8 cellular contexts compared by ENCODE assay signal in the genomic region with DNA sequence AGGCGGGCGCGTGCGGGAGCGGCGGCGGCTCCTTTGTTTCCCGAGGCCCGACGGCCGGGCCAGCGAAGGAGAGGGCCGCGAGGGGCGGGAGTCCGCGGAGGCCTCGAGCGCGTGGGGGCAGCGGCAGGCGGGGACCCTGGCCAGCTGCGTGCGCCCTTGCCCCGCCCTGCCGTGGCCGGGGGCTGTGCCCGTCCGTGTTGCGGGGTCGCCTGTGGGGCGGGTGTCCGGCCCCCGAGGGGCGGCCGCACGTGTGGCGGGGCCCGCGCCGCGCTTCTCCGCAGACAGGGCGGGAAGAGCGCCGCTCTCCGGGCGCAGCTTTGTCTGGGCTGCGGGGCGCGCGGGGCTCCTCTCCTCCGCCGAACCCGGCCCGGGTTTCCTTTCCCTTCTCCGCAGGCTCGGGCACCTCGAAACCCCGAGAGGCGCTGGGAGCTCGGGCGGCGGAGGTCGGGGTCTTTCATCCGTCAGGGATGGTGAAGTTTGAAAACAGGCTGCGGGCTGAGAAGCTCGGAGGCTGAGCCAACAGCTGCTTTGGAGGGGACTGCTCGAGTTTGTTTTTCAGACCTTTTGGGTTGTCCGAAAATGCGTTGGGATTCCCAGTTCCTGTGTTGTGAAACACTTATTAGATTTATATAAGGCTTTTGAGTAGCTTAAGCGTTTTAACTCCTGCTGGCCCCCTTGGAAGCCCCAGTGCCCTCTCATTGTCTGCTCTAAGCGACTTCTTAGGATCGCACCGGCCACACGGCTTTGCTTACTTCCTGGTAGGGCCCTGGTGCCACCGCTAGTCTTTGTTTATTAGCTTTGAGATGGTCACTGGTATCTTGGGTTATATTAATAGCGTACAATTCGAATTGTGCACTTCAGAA. TPM values are rescaled to one million over a fixed set of nuclear protein-coding genes. Genes with fewer than 3 reads are reported as not detected.
A peak's percentile ranks its signal among the peaks of the same experiment; 100 is the strongest.
DNase-seq lines count a peak whose midpoint lies in the region; ATAC-seq and TF ChIP-seq lines count a peak whose summit lies in the region.

No MANE protein-coding gene starts in this region.

- H3K4me3 ChIP-seq in GM23248 (peak overlapping the region; percentile 74), kidney epithelial cell (ENCODE audit: low read depth, low read length) (peak overlapping the region; percentile 69), spleen (peak overlapping the region; percentile 68 to 88 (median 80))

- intact Hi-C loops in spleen (cut with DNase I; ENCODE audit: low total_unique reads) = no loop called here

- peak overlapping the region; percentile 89 for H3K27ac Mint-ChIP-seq in chondrocyte (ENCODE audit: unreplicated experiment)

- H3K9me3 ChIP-seq in GM23248 (ENCODE audit: low read depth) (no peaks in the 10 kb centered on the region), spleen (no peaks in the 10 kb centered on the region)

- no peaks in the 10 kb centered on the region for H3K9me2 ChIP-seq in GM23248 (ENCODE audit: insufficient read depth)

- peak overlapping the region; percentile 85 for H3K4me2 ChIP-seq in GM23248 (ENCODE audit: unreplicated experiment)

- peaks cover 38% of the 10 kb centered on the region for H3F3A ChIP-seq in GM23248 (ENCODE audit: insufficient read depth)

- no peaks in the 10 kb centered on the region for H3K9me3 Mint-ChIP-seq in chondrocyte (ENCODE audit: low read depth)

- ATAC-seq in GM18858 (IDR thresholded peaks at IDR 0.05; ENCODE audit: unreplicated experiment) = no peak

- no peak for TF ChIP-seq POLR2A in spleen (IDR thresholded peaks at IDR 0.05)

- peaks cover 48% of the 10 kb centered on the region for H3K79me2 ChIP-seq in GM23248 (ENCODE audit: insufficient read depth)

- 0 out of 2 replicates have a peak, but pooled peaks cover under 1% of the 10 kb centered on the region for H4K20me1 ChIP-seq in GM23248 (ENCODE audit: insufficient read depth)

- H3K36me3 Mint-ChIP-seq in chondrocyte (ENCODE audit: low read depth) = no peaks in the 10 kb centered on the region

- peak; percentile 49 for TF ChIP-seq CTCF in chondrocyte (IDR thresholded peaks at IDR 0.05)
- peak; percentile 6 for TF ChIP-seq CTCF in kidney epithelial cell (IDR thresholded peaks at IDR 0.05; ENCODE audit: insufficient read depth, low read length, poor library complexity, severe bottlenecking)
- peak in 10 of 11 experiments; percentile 35 to 73 (median 52) for TF ChIP-seq CTCF in spleen (IDR thresholded peaks at IDR 0.05 in 8 of 11, conservative IDR thresholded peaks at IDR 0.05 in 3 of 11)

- 1 to 2% methylated on average over 36 to 48 of the region's 79 CpGs for WGBS in GM23248 (ENCODE audit: low coverage in 1 of 2, low lambda C conversion rate in 2 of 2, missing lambda C conversion rate in 2 of 2), 2 experiments
- 0 to 3% (median 0%) methylated on average over 13 to 79 of the region's 79 CpGs for WGBS in spleen, 5 donors

- H2AFZ ChIP-seq in GM23248 = peak overlapping the region; percentile 74

- peak; percentile 76 for DNase-seq in ELR (ENCODE audit: low read depth)
- peak; percentile 84 for DNase-seq in GM23248
- peak; percentile 64 for DNase-seq in MV-4-11 (lab: John Stamatoyannopoulos, UW)
- peak; percentile 32 for DNase-seq in T-helper 9 cell
- DNase-seq in chondrocyte (ENCODE audit: low spot score) = no peak
- no peak for DNase-seq in kidney epithelial cell (ENCODE audit: low read depth)
- DNase-seq in spleen = peak; percentile 93

- H3K4me3 Mint-ChIP-seq in chondrocyte (ENCODE audit: unreplicated experiment) = peak overlapping the region; percentile 74

- H3K4me1 Mint-ChIP-seq in chondrocyte (ENCODE audit: low read depth) = peaks cover 74% of the 10 kb centered on the region

- H3K27ac ChIP-seq in GM23248 (peak overlapping the region; percentile 69), spleen (peak overlapping the region; percentile 97 to 100 (median 100))

- peak overlapping the region; percentile 86 for H3K9ac ChIP-seq in GM23248

- in situ Hi-C loops in GM23248 (cut with MboI) = no loop called here

- H3K27me3 Mint-ChIP-seq in chondrocyte (ENCODE audit: low read depth) = no peaks in the 10 kb centered on the region

- H3K27me3 ChIP-seq in GM23248 (replicated peaks; ENCODE audit: insufficient read depth) (no peaks in the 10 kb centered on the region), kidney epithelial cell (ENCODE audit: control insufficient read depth, insufficient read depth, low read length) (no peaks in the 10 kb centered on the region), spleen (replicated peaks in 1 of 7) (no peaks in the 10 kb centered on the region)

- H3K36me3 ChIP-seq in GM23248 (ENCODE audit: low read depth) (no peaks in the 10 kb centered on the region), kidney epithelial cell (ENCODE audit: control insufficient read depth, insufficient read depth, low read length) (no peaks in the 10 kb centered on the region), spleen (no peaks in the 10 kb centered on the region)

- H3K4me1 ChIP-seq in GM23248 (ENCODE audit: insufficient read depth) (peaks cover 36% of the 10 kb centered on the region), spleen (peaks cover 67 to 88% (median 84%) of the 10 kb centered on the region in 6 donors)

RNA-seq across cellular contexts. Expression of a gene that starts 0.8 kb away (rescaled TPM):
- total RNA-seq in GM23248 (2014; rRNA removed; shearing (Covaris generic)) = 21.0 and 24.5 TPM in 2 replicates
- polyA plus RNA-seq in GM23248 (2016; fragmentation: Nextera tagmentation; extraction: Ambion mirVana) = 15.4 and 16.1 TPM in 2 replicates
- 27.6 to 30.6 TPM (median 28.7 TPM) in 3 replicates for total RNA-seq in chondrocyte
- 38.9 and 46.3 TPM in 2 replicates for total RNA-seq in kidney epithelial cell
- total RNA-seq in spleen = 100 to 1,000 TPM in 4 of 7 donors, 10 to 100 TPM in 3; 82.0 to 136 (median 112) TPM
- polyA plus RNA-seq in spleen = 10 to 100 TPM; 29.5 to 48.4 (median 38.4) TPM

Comparison
In these comparisons a context has a peak if more than half of its experiments do, and no peak if none do; other contexts are left out.
1. DNase-seq: peak in ELR (single experiment), GM23248 (single experiment), MV-4-11 (single experiment), T-helper 9 cell (single experiment) and spleen (single experiment); none in chondrocyte (single experiment) and kidney epithelial cell (single experiment).
2. Peak in every context shown above with its lines, with median percentiles within 50 percentile points of each other: H3K4me3 ChIP-seq and CTCF ChIP-seq.